Comparison of ENCODE assay signal across 7 cellular contexts in the genomic region with DNA sequence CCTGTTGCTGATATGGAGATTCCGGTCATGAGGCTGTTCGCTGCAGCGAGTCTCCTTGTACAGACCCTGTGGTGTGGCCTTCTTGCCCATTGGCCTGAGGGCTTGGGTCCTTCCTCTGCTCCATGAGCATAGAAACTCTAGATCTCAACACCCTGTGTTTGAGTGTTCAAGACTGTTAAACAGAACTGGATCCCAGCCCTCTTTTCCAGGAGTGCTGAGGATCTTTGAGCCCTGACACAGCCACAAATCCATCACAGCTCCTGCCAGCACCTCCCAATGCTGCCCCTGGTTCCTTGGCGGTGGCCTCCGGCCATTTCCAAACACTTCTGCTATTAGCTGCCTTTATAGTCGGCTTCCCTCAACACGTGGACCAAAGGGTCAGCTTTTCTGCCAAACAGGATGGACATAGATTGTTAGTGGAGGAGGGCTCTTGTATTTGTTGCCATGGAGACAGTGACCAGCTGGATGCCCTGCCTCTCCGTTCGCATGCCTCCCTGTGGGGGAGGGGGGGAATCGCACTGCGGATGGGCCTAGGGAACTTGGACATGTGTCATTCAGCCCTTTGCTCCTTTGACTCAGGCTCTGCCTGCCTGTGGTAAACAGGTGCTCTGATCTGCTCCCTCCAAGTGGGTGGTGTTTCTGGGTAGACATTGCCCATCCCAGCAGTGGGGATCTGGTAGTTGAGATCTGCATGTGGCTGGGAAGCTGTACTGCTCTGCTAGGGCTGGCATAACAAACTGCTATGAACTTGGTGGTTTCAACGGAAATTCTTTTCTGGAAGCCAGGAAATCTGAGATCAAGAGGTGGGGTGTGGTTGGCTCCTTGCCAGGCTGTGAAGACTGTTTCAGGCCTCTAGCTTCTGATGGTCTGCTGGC. TPM values are rescaled to one million over a fixed set of nuclear protein-coding genes. Genes with fewer than 3 reads are reported as not detected.
A peak's percentile ranks its signal among the peaks of the same experiment; 100 is the strongest.
DNase-seq lines count a peak whose midpoint lies in the region; ATAC-seq and TF ChIP-seq lines count a peak whose summit lies in the region.

No MANE protein-coding gene starts in this region.

- CTCF ChIA-PET in IMR-90 (lab: Yijun Ruan, JAX): no interaction called here

- H3K79me1 ChIP-seq in IMR-90 (ENCODE audit: low read depth in 1 of 2, low read length in 2 of 2): no peaks in the 10 kb centered on the region

- H4K91ac ChIP-seq in IMR-90 (ENCODE audit: insufficient read depth, low read depth, low read length): no peak overlapping the region

- in situ Hi-C loops in IMR-90 (cut with MboI; ENCODE audit: low sequenced_read_pairs): no loop called here

- no peak overlapping the region for H2BK120ac ChIP-seq in IMR-90 (ENCODE audit: low read depth, low read length)

- no peak overlapping the region for H2BK20ac ChIP-seq in IMR-90 (ENCODE audit: low read depth, low read length)

- BruUV-seq in IMR-90 (replicated peaks; lab: Mats Ljungman, UMichigan): no TSS peak

- intact Hi-C loops in IMR-90 (cut with micrococcal nuclease): no loop called here

- H3K4me1 ChIP-seq in IMR-90 (ENCODE audit: control insufficient read depth, insufficient read depth, low read length): 0 out of 2 replicates have a peak, but pooled peaks cover 3% of the 10 kb centered on the region
- peaks cover 14% of the 10 kb centered on the region for H3K4me1 ChIP-seq in SJCRH30
- peaks cover 3 to 33% of the 10 kb centered on the region in 2 experiments for H3K4me1 ChIP-seq in neutrophil (ENCODE audit: control insufficient read depth in 1 of 2, insufficient read depth in 1 of 2, low read depth in 1 of 2, low read length in 1 of 2)

- WGBS in IMR-90 (ENCODE audit: extremely low coverage in 2 of 2, insufficient read length in 1 of 2), 2 experiments: 64% methylated on average over 4 of the region's 12 CpGs; no CpG with 5 or more reads in 1 of the 2 experiments

- H3K27me3 ChIP-seq in IMR-90 (ENCODE audit: control insufficient read depth, insufficient read depth, low read length) (peaks cover 9% of the 10 kb centered on the region; the same call in 1 of the 2 replicates), SJCRH30 (peaks cover 5% of the 10 kb centered on the region; the same call in 1 of the 2 replicates), neutrophil (no peaks in the 10 kb centered on the region)

- no peak overlapping the region for H4K8ac ChIP-seq in IMR-90 (ENCODE audit: low read depth in 2 of 2, low read length in 2 of 2)

- POLR2A ChIA-PET in IMR-90 (lab: Charles Lee; ENCODE audit: unreplicated experiment): no interaction called here

- no peak overlapping the region for H3K56ac ChIP-seq in IMR-90 (ENCODE audit: extremely low read depth, insufficient read depth, low read length)

- no peak overlapping the region; the same call in 1 of the 2 replicates for H2AK5ac ChIP-seq in IMR-90 (ENCODE audit: low read depth, low read length)

- H3K27ac ChIP-seq in IMR-90 (ENCODE audit: insufficient read depth, low read length) (no peak overlapping the region), SJCRH30 (no peak overlapping the region), neutrophil (peak overlapping the region; percentile 67)

- H2AK9ac ChIP-seq in IMR-90 (replicated peaks; ENCODE audit: low read depth, low read length, poor library complexity): no peak overlapping the region

- H2BK15ac ChIP-seq in IMR-90 (ENCODE audit: low read depth, low read length): no peak overlapping the region

- no peak for TF ChIP-seq POLR2A in IMR-90 (IDR thresholded peaks at IDR 0.05; ENCODE audit: low read depth, low read length)
- TF ChIP-seq POLR2A in erythroblast (IDR thresholded peaks at IDR 0.05; ENCODE audit: low read length): no peak

- no peak for TF ChIP-seq RAD21 in IMR-90 (IDR thresholded peaks at IDR 0.05; ENCODE audit: low read length)

- H3K9me3 ChIP-seq in IMR-90 (ENCODE audit: control insufficient read depth, insufficient read depth, low read length) (no peaks in the 10 kb centered on the region; the same call in 1 of the 2 replicates), SJCRH30 (replicated peaks) (no peaks in the 10 kb centered on the region), neutrophil (no peaks in the 10 kb centered on the region)

- peak overlapping the region; percentile 57 for H2AFZ ChIP-seq in IMR-90 (replicated peaks; ENCODE audit: low read length, poor library complexity)

- H3K4me3 ChIP-seq in IMR-90 (ENCODE audit: insufficient read depth, low read depth, low read length) (no peak overlapping the region), SJCRH30 (no peak overlapping the region), neutrophil (ENCODE audit: low read depth in 1 of 2, low read length in 1 of 2) (no peak overlapping the region)

- dilution Hi-C loops in IMR-90 (cut with HindIII; ENCODE audit: low sequenced_read_pairs, unreplicated experiment): no loop called here

- no peak overlapping the region for H3K4ac ChIP-seq in IMR-90 (ENCODE audit: low read depth, low read length)

- H3K9ac ChIP-seq in IMR-90 (ENCODE audit: low read depth, low read length): no peak overlapping the region

- no peaks in the 10 kb centered on the region for H4K20me1 ChIP-seq in IMR-90 (ENCODE audit: insufficient read depth, low read length)

- H2BK5ac ChIP-seq in IMR-90 (ENCODE audit: low read depth, low read length, poor library complexity, severe bottlenecking): no peak overlapping the region

- no peak overlapping the region for H3K14ac ChIP-seq in IMR-90 (replicated peaks; ENCODE audit: low read depth, low read length)

- DNase-seq in IMR-90 (peak; percentile 22), SJCRH30 (peak; percentile 63 to 79), erythroblast (lab: John Stamatoyannopoulos, UW) (peak; percentile 50 to 51), mucosa of gallbladder (ENCODE audit: low spot score) (no peak), AG20443 (ENCODE audit: low spot score) (no peak), COLO829 (ENCODE audit: low spot score) (no peak)

- H3K18ac ChIP-seq in IMR-90 (ENCODE audit: low read depth, low read length): no peak overlapping the region

- H3K36me3 ChIP-seq in IMR-90 (ENCODE audit: control insufficient read depth, insufficient read depth, low read length) (no peaks in the 10 kb centered on the region), SJCRH30 (no peaks in the 10 kb centered on the region), neutrophil (no peaks in the 10 kb centered on the region)

- H3K4me2 ChIP-seq in IMR-90 (ENCODE audit: low read depth, low read length): no peak overlapping the region

- TF ChIP-seq CTCF in IMR-90 (conservative IDR thresholded peaks at IDR 0.05; ENCODE audit: low read depth, low read length): no peak
- no peak for TF ChIP-seq CTCF in neutrophil (IDR thresholded peaks at IDR 0.05)

- H3K9me1 ChIP-seq in IMR-90 (ENCODE audit: insufficient read depth, low read length): peaks cover 3% of the 10 kb centered on the region; the same call in 1 of the 2 replicates

- H4K5ac ChIP-seq in IMR-90 (ENCODE audit: low read depth, low read length): no peak overlapping the region

- no peak overlapping the region for H3K23ac ChIP-seq in IMR-90 (ENCODE audit: low read depth, low read length)

- ATAC-seq in IMR-90 (ENCODE audit: low read depth): peak; percentile 28

TF ChIP-seq in IMR-90, 13 proteins besides CTCF, POLR2A, EP300 and RAD21:
- no peak for TF ChIP-seq BHLHE40 (IDR thresholded peaks at IDR 0.05; ENCODE audit: low read depth, low read length)
- TF ChIP-seq MAZ (IDR thresholded peaks at IDR 0.05; ENCODE audit: borderline replicate concordance, low read depth, low read length): no peak
- TF ChIP-seq, protein P1, sequence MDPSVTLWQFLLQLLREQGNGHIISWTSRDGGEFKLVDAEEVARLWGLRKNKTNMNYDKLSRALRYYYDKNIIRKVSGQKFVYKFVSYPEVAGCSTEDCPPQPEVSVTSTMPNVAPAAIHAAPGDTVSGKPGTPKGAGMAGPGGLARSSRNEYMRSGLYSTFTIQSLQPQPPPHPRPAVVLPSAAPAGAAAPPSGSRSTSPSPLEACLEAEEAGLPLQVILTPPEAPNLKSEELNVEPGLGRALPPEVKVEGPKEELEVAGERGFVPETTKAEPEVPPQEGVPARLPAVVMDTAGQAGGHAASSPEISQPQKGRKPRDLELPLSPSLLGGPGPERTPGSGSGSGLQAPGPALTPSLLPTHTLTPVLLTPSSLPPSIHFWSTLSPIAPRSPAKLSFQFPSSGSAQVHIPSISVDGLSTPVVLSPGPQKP (IDR thresholded peaks at IDR 0.05; ENCODE audit: borderline replicate concordance, low read depth, low read length): no peak
- TF ChIP-seq RCOR1 (IDR thresholded peaks at IDR 0.05; ENCODE audit: insufficient replicate concordance, low read length): no peak
- no peak for TF ChIP-seq MXI1 (IDR thresholded peaks at IDR 0.05; ENCODE audit: borderline replicate concordance, low read depth, low read length)
- TF ChIP-seq SMC3 (IDR thresholded peaks at IDR 0.05; ENCODE audit: low read depth, low read length): no peak
- TF ChIP-seq FOS (IDR thresholded peaks at IDR 0.05; ENCODE audit: low read depth, low read length): no peak
- TF ChIP-seq, protein P2, sequence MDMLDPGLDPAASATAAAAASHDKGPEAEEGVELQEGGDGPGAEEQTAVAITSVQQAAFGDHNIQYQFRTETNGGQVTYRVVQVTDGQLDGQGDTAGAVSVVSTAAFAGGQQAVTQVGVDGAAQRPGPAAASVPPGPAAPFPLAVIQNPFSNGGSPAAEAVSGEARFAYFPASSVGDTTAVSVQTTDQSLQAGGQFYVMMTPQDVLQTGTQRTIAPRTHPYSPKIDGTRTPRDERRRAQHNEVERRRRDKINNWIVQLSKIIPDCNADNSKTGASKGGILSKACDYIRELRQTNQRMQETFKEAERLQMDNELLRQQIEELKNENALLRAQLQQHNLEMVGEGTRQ (IDR thresholded peaks at IDR 0.05; ENCODE audit: low read depth, low read length): no peak
- no peak for TF ChIP-seq MAFK (IDR thresholded peaks at IDR 0.05; ENCODE audit: low read depth, low read length)
- no peak for TF ChIP-seq CHD1 (IDR thresholded peaks at IDR 0.05; ENCODE audit: low read depth, low read length)
- no peak for TF ChIP-seq CEBPB (IDR thresholded peaks at IDR 0.05; ENCODE audit: low read depth, low read length)
- no peak for TF ChIP-seq RFX5 (IDR thresholded peaks at IDR 0.05; ENCODE audit: low read depth, low read length)
TF ChIP-seq in IMR-90: peak in this region for 0.

RNA-seq across cellular contexts. Expression of a gene that starts 6.9 kb away (rescaled TPM):
- 782 and 992 TPM in 2 replicates for total RNA-seq in IMR-90 (2012; rRNA removed)
- 725 and 739 TPM in 2 replicates for polyA plus RNA-seq in IMR-90 (2012; rRNA removed)
- polyA plus RNA-seq in IMR-90 (2012; cell fraction: cytosol; rRNA removed): 709 and 1,014 TPM in 2 replicates
- polyA plus RNA-seq in IMR-90 (2012; cell fraction: nucleus; rRNA removed; ENCODE audit: low replicate concordance): 487 and 886 TPM in 2 replicates
- total RNA-seq in SJCRH30 (2014; rRNA removed; shearing (Covaris generic)): 95.1 and 95.7 TPM in 2 replicates
- 297 TPM for total RNA-seq in mucosa of gallbladder

Comparison
In these comparisons a context has a peak if more than half of its experiments do, and no peak if none do; other contexts are left out.
1. DNase-seq: peak in IMR-90 (single experiment), SJCRH30 (2 of 2) and erythroblast (2 of 2); none in mucosa of gallbladder (single experiment), AG20443 (single experiment) and COLO829 (single experiment).